In genomic region chr7:127882313-127882920, GRCh38 we compare ENCODE assay signal across 28 cellular contexts.
"Had no signal": no experiment of that assay in that cellular context is flagged by ENCODE, and none has a peak within 500 bp of the region (broad histone marks: within the 10 kb centered on the region; RNA-seq: fewer than 3 reads in every experiment).

No MANE protein-coding gene starts in this region.

- H3K27me3 Mint-ChIP-seq: activated CD4-positive, alpha-beta T cell treated with anti-CD3 and anti-CD28 coated beads for 36 hours; activated CD8-positive, alpha-beta memory T cell treated with anti-CD3 and anti-CD28 coated beads, Interleukin-2, amount 10 ng/mL, durations not matched to agents 7 days and 5 days; activated naive CD4-positive, alpha-beta T cell treated with anti-CD3 and anti-CD28 coated beads, Interleukin-2, amount 10 ng/mL, durations not matched to agents 7 days and 5 days; central memory CD8-positive, alpha-beta T cell; naive thymus-derived CD8-positive, alpha-beta T cell had no signal

- H3K4me1 ChIP-seq: breast epithelium had no signal

- H3K27ac Mint-ChIP-seq: activated CD8-positive, alpha-beta memory T cell treated with anti-CD3 and anti-CD28 coated beads, Interleukin-2, amount 10 ng/mL, durations not matched to agents 7 days and 5 days; activated CD8-positive, alpha-beta T cell treated with anti-CD3 and anti-CD28 coated beads, Interleukin-2, amount 10 ng/mL, durations not matched to agents 7 days and 5 days; activated naive CD4-positive, alpha-beta T cell treated with anti-CD3 and anti-CD28 coated beads, Interleukin-2, amount 10 ng/mL, durations not matched to agents 7 days and 5 days; activated T-cell treated with anti-CD3 and anti-CD28 coated beads, Interleukin-2, amount 50 U/mL, for 72 hours; mesothelial cell of epicardium; naive thymus-derived CD8-positive, alpha-beta T cell; T-helper 2 cell treated with Interferon-gamma antibody and Interleukin-4, amounts not matched to agents 5 μg/mL and 100 μg/mL, for 36 hours had no signal

- H3K9me3 ChIP-seq: breast epithelium, gastroesophageal sphincter, pancreas, right atrium auricular region, spleen, testis, transverse colon had no signal

- DNase-seq: activated CD4-positive, alpha-beta T cell treated with anti-CD3 and anti-CD28 coated beads for 36 hours; activated CD4-positive, CD25-positive, alpha-beta regulatory T cell; activated CD8-positive, alpha-beta memory T cell treated with anti-CD3 and anti-CD28 coated beads, Interleukin-2, amount 10 ng/mL, durations not matched to agents 7 days and 5 days; activated CD8-positive, alpha-beta T cell treated with anti-CD3 and anti-CD28 coated beads, Interleukin-2, amount 10 ng/mL, durations not matched to agents 7 days and 5 days; activated effector memory CD4-positive, alpha-beta T cell treated with Interleukin-2 at 50 U/mL for 16 hours; activated naive CD4-positive, alpha-beta T cell treated with anti-CD3 and anti-CD28 coated beads, Interleukin-2, amount 10 ng/mL, durations not matched to agents 7 days and 5 days; activated T-cell treated with anti-CD3 and anti-CD28 coated beads, Interleukin-2, amount 50 U/mL, for 72 hours; amygdala; head of caudate nucleus; hippocampal formation; kidney; left colon; naive thymus-derived CD8-positive, alpha-beta T cell; nucleus accumbens; pancreas; spleen; stimulated activated naive CD4-positive, alpha-beta T cell treated with Interleukin-2 at 50 U/mL for 16 hours; T-helper 1 cell; testis; transverse colon had no signal

- H3K36me3 ChIP-seq: breast epithelium, gastroesophageal sphincter, pancreas, right atrium auricular region, transverse colon had no signal

- H3K27ac ChIP-seq: breast epithelium, gastroesophageal sphincter, transverse colon had no signal

- ATAC-seq: activated CD8-positive, alpha-beta memory T cell treated with anti-CD3 and anti-CD28 coated beads, Interleukin-2, amount 10 ng/mL, durations not matched to agents 7 days and 5 days; activated CD8-positive, alpha-beta T cell treated with anti-CD3 and anti-CD28 coated beads, Interleukin-2, amount 10 ng/mL, durations not matched to agents 7 days and 5 days; gastroesophageal sphincter; left colon; naive thymus-derived CD8-positive, alpha-beta T cell had no signal

- H3K4me3 Mint-ChIP-seq: activated CD4-positive, alpha-beta T cell treated with anti-CD3 and anti-CD28 coated beads for 36 hours; activated CD8-positive, alpha-beta memory T cell treated with anti-CD3 and anti-CD28 coated beads, Interleukin-2, amount 10 ng/mL, durations not matched to agents 7 days and 5 days; activated CD8-positive, alpha-beta T cell treated with anti-CD3 and anti-CD28 coated beads, Interleukin-2, amount 10 ng/mL, durations not matched to agents 7 days and 5 days; activated naive CD4-positive, alpha-beta T cell treated with anti-CD3 and anti-CD28 coated beads, Interleukin-2, amount 10 ng/mL, durations not matched to agents 7 days and 5 days; activated T-cell treated with anti-CD3 and anti-CD28 coated beads, Interleukin-2, amount 50 U/mL, for 72 hours; central memory CD8-positive, alpha-beta T cell; mesothelial cell of epicardium; naive thymus-derived CD8-positive, alpha-beta T cell; neural crest cell; T-helper 2 cell treated with Interferon-gamma antibody and Interleukin-4, amounts not matched to agents 5 μg/mL and 100 μg/mL, for 36 hours had no signal

- H3K36me3 Mint-ChIP-seq: activated CD8-positive, alpha-beta memory T cell treated with anti-CD3 and anti-CD28 coated beads, Interleukin-2, amount 10 ng/mL, durations not matched to agents 7 days and 5 days had no signal

- H3K9me3 Mint-ChIP-seq: activated naive CD4-positive, alpha-beta T cell treated with anti-CD3 and anti-CD28 coated beads, Interleukin-2, amount 10 ng/mL, durations not matched to agents 7 days and 5 days; activated T-cell treated with anti-CD3 and anti-CD28 coated beads, Interleukin-2, amount 50 U/mL, for 72 hours; central memory CD8-positive, alpha-beta T cell; naive thymus-derived CD8-positive, alpha-beta T cell; neural crest cell; T-helper 2 cell treated with Interferon-gamma antibody and Interleukin-4, amounts not matched to agents 5 μg/mL and 100 μg/mL, for 36 hours had no signal

- H3K4me3 ChIP-seq: breast epithelium, coronary artery, gastroesophageal sphincter, pancreas, right atrium auricular region, spleen, testis, transverse colon had no signal

- H3K27me3 ChIP-seq: breast epithelium, gastroesophageal sphincter, pancreas, right atrium auricular region, spleen, testis, transverse colon had no signal
